ENCODE assay signal across 19 cellular contexts in genomic region chr3:55605837-55606236, GRCh38.
A peak's percentile ranks its signal among the peaks of the same experiment; 100 is the strongest.
DNase-seq lines count a peak whose midpoint lies in the region; ATAC-seq, FAIRE-seq and TF ChIP-seq lines count a peak whose summit lies in the region.
"Had no signal": no experiment of that assay in that cellular context is flagged by ENCODE, and none has a peak within 500 bp of the region (broad histone marks: within the 10 kb centered on the region; RNA-seq: fewer than 3 reads in every experiment).

No MANE protein-coding gene starts in this region.

- H3K27me3 ChIP-seq in liver (ENCODE audit: control insufficient read depth in 4 of 4, insufficient read depth in 4 of 4, low read length in 3 of 4), result no peaks in the 10 kb centered on the region
- 0 out of 5 replicates have a peak, but pooled peaks cover 0 to 3% of the 10 kb centered on the region in 2 experiments for H3K27me3 ChIP-seq in HepG2 (ENCODE audit: control insufficient read depth in 1 of 2, insufficient read depth in 2 of 2, low read length in 2 of 2)
- H3K27me3 ChIP-seq in right lobe of liver, result no peaks in the 10 kb centered on the region
- H3K27me3 ChIP-seq in Karpas-422 (ENCODE audit: low read length), result no peaks in the 10 kb centered on the region
- H3K27me3 ChIP-seq in adrenal gland, result no peaks in the 10 kb centered on the region

- ATAC-seq in HepG2, result no peak
- peak; percentile 85 to 92 (median 89) for ATAC-seq in right lobe of liver
- ATAC-seq: CD8-positive, alpha-beta T cell had no signal

- H3K27ac ChIP-seq in liver (ENCODE audit: low read depth in 1 of 2, low read length in 2 of 2) (no peak overlapping the region), HepG2 (ENCODE audit: extremely low read length, insufficient read depth, low read length) (no peak overlapping the region), epithelial cell of prostate (peak overlapping the region; percentile 36), right lobe of liver (no peak overlapping the region), Karpas-422 (ENCODE audit: low read length) (no peak overlapping the region; the same call in 1 of the 2 replicates), adrenal gland (no peak overlapping the region)
- H3K27ac ChIP-seq: 22Rv1 had no signal

- TF ChIP-seq EP300 in HepG2 (IDR thresholded peaks at IDR 0.05; ENCODE audit: low read depth in 2 of 2, low read length in 2 of 2), result no peak
- no peak for TF ChIP-seq EP300 in HepG2 (CRISPR knock-in tag; IDR thresholded peaks at IDR 0.05; ENCODE audit: borderline replicate concordance)

- WGBS in liver, result 46% methylated on average over 3 of the region's 3 CpGs
- 5% methylated on average over 2 of the region's 3 CpGs for WGBS in HepG2 (ENCODE audit: low lambda C conversion rate)
- 28% methylated on average over 3 of the region's 3 CpGs for WGBS in right lobe of liver (ENCODE audit: insufficient coverage, low coverage, low lambda C conversion rate, missing lambda C conversion rate)
- WGBS in adrenal gland, 4 donors, result 79 to 88% (median 85%) methylated on average over 3 of the region's 3 CpGs

- H3K79me2 ChIP-seq in HepG2 (ENCODE audit: insufficient read depth, low read length) (no peaks in the 10 kb centered on the region), Karpas-422 (ENCODE audit: low read length) (no peaks in the 10 kb centered on the region)

- in situ Hi-C loops in HepG2 (cut with HindIII; ENCODE audit: extremely low pct_ligation_motif_present, low pct_unique_long_range_greater_than_20kb), result no loop called here

- DNase-seq in HepG2 (ENCODE audit: low spot score), result no peak
- DNase-seq in epithelial cell of prostate (ENCODE audit: low read depth, low spot score), result no peak
- DNase-seq in right lobe of liver, result no peak
- no peak for DNase-seq in Karpas-422
- DNase-seq in epidermal melanocyte (ENCODE audit: insufficient read length, low spot score), result no peak
- DNase-seq in adrenal gland, result no peak
- DNase-seq: CD8-positive, alpha-beta T cell; COR-L47; DMS153; DMS79 treated with DMSO at 0.1 percent for 48 hours; EL had no signal

- H3K36me3 ChIP-seq in liver (ENCODE audit: control insufficient read depth in 4 of 4, insufficient read depth in 3 of 4, low read depth in 1 of 4, low read length in 3 of 4), result no peaks in the 10 kb centered on the region
- H3K36me3 ChIP-seq in HepG2 (replicated peaks in 1 of 2; ENCODE audit: control insufficient read depth in 1 of 2, insufficient read depth in 2 of 2, low read length in 2 of 2), result no peaks in the 10 kb centered on the region
- H3K36me3 ChIP-seq in right lobe of liver, result no peaks in the 10 kb centered on the region
- H3K36me3 ChIP-seq in Karpas-422 (ENCODE audit: insufficient read depth, low read length), result no peaks in the 10 kb centered on the region
- H3K36me3 ChIP-seq in adrenal gland (replicated peaks in 1 of 2), result no peaks in the 10 kb centered on the region
- H3K36me3 ChIP-seq: HAP-1 had no signal

- H4K20me1 ChIP-seq in HepG2 (ENCODE audit: insufficient read depth, low read length), result no peaks in the 10 kb centered on the region
- H4K20me1 ChIP-seq in Karpas-422 (ENCODE audit: insufficient read depth, low read depth, low read length), result no peaks in the 10 kb centered on the region

- H3K9ac ChIP-seq in liver (ENCODE audit: low read depth in 1 of 2, low read length in 2 of 2) (no peak overlapping the region), HepG2 (ENCODE audit: insufficient read depth, low read depth, low read length) (no peak overlapping the region), Karpas-422 (ENCODE audit: low read length) (no peak overlapping the region)

- peaks cover 0 to 10% (median 8%) of the 10 kb centered on the region in 4 donors for H3K4me1 ChIP-seq in liver (ENCODE audit: control insufficient read depth in 4 of 4, insufficient read depth in 4 of 4, low read length in 3 of 4)
- no peaks in the 10 kb centered on the region for H3K4me1 ChIP-seq in HepG2 (ENCODE audit: insufficient read depth, low read length)
- H3K4me1 ChIP-seq in right lobe of liver, result peaks cover 0 to 7% (median 0%) of the 10 kb centered on the region in 4 donors
- peaks cover 40% of the 10 kb centered on the region for H3K4me1 ChIP-seq in Karpas-422 (ENCODE audit: low read length)
- H3K4me1 ChIP-seq in adrenal gland (replicated peaks in 1 of 2), result no peaks in the 10 kb centered on the region

- H2AFZ ChIP-seq in HepG2 (ENCODE audit: low read length) (no peak overlapping the region), Karpas-422 (ENCODE audit: low read length) (no peak overlapping the region)

- H3K9me3 ChIP-seq in liver (ENCODE audit: control insufficient read depth in 4 of 4, low read length in 3 of 4), result no peaks in the 10 kb centered on the region
- no peaks in the 10 kb centered on the region for H3K9me3 ChIP-seq in HepG2 (ENCODE audit: low read length)
- H3K9me3 ChIP-seq in right lobe of liver, result no peaks in the 10 kb centered on the region
- H3K9me3 ChIP-seq in Karpas-422 (ENCODE audit: low read length), result no peaks in the 10 kb centered on the region
- H3K9me3 ChIP-seq in adrenal gland (replicated peaks in 1 of 3), result no peaks in the 10 kb centered on the region
- H3K9me3 ChIP-seq: HAP-1 had no signal

- CTCF ChIA-PET in HepG2 (lab: Yijun Ruan, JAX; ENCODE audit: low intra/inter-chr PET ratio, low total read pairs), result no interaction called here

- FAIRE-seq in HepG2 (lab: Jason Lieb, UNC), result no peak
- FAIRE-seq: D721Med, G401.6, GM12891, GM19239, H1 had no signal

- H3K9me2 ChIP-seq in Karpas-422 (replicated peaks; ENCODE audit: insufficient read depth, low read length), result no peaks in the 10 kb centered on the region

- POLR2A ChIA-PET in HepG2 (lab: Yijun Ruan, JAX), result no interaction called here

- BruUV-seq in HepG2 (replicated peaks; lab: Mats Ljungman, UMichigan), result no TSS peak

- TF ChIP-seq CTCF in liver (IDR thresholded peaks at IDR 0.05; ENCODE audit: low read depth, low read length, missing input control) (no peak), HepG2 (CRISPR knock-in tag; IDR thresholded peaks at IDR 0.05) (no peak), right lobe of liver (IDR thresholded peaks at IDR 0.05) (no peak), adrenal gland (IDR thresholded peaks at IDR 0.05) (no peak)

- H3K4me2 ChIP-seq in HepG2 (ENCODE audit: low read depth, low read length) (no peak overlapping the region), Karpas-422 (ENCODE audit: low read depth, low read length, poor library complexity, severe bottlenecking) (no peak overlapping the region)

- intact Hi-C loops in HepG2 (cut with micrococcal nuclease; ENCODE audit: unreplicated experiment) (no loop called here), right lobe of liver (cut with DNase I) (no loop called here), adrenal gland (cut with DNase I) (no loop called here)

- H3K4me3 ChIP-seq in liver (ENCODE audit: low read depth in 1 of 3, low read length in 3 of 3), result no peak overlapping the region
- H3K4me3 ChIP-seq in HepG2 (replicated peaks in 1 of 3; ENCODE audit: insufficient read depth in 1 of 3, low read depth in 2 of 3, low read length in 3 of 3), result no peak overlapping the region
- H3K4me3 ChIP-seq in right lobe of liver, result no peak overlapping the region
- H3K4me3 ChIP-seq in Karpas-422 (ENCODE audit: low read length), result no peak overlapping the region
- no peak overlapping the region for H3K4me3 ChIP-seq in adrenal gland
- H3K4me3 ChIP-seq: HAP-1 had no signal

- TF ChIP-seq RAD21 in liver (IDR thresholded peaks at IDR 0.05) (peak in 1 of 2 donors; percentile 35), HepG2 (CRISPR knock-in tag; IDR thresholded peaks at IDR 0.05) (no peak)

- no peak for TF ChIP-seq POLR2A in HepG2 (IDR thresholded peaks at IDR 0.05; ENCODE audit: insufficient read depth in 1 of 2, low read depth in 2 of 2, low read length in 2 of 2)
- TF ChIP-seq POLR2A in right lobe of liver (IDR thresholded peaks at IDR 0.05), result no peak
- TF ChIP-seq POLR2A in adrenal gland (IDR thresholded peaks at IDR 0.05), result no peak

TF ChIP-seq in liver, 16 proteins besides CTCF, POLR2A, EP300 and RAD21 (continues in another document):
- TF ChIP-seq ZBTB33 (IDR thresholded peaks at IDR 0.05) (peak; percentile 53), YY1 (IDR thresholded peaks at IDR 0.05) (peak; percentile 37), MAX (IDR thresholded peaks at IDR 0.05) (peak; percentile 53)

TF ChIP-seq in HepG2, 621 proteins besides CTCF, POLR2A, EP300 and RAD21 (continues in another document):
- no peak for TF ChIP-seq WIZ (CRISPR knock-in tag; IDR thresholded peaks at IDR 0.05)
- TF ChIP-seq ZNF263 (CRISPR knock-in tag; IDR thresholded peaks at IDR 0.05), result no peak
- no peak for TF ChIP-seq ZNF792 (CRISPR knock-in tag; IDR thresholded peaks at IDR 0.05)
- no peak for TF ChIP-seq FOSL1 (CRISPR knock-in tag; IDR thresholded peaks at IDR 0.05; ENCODE audit: borderline replicate concordance)
- TF ChIP-seq ZNF256 (CRISPR knock-in tag; conservative IDR thresholded peaks at IDR 0.05), result no peak
- TF ChIP-seq DBP (CRISPR knock-in tag; IDR thresholded peaks at IDR 0.05; ENCODE audit: not compliant biosample characterization), result no peak
- TF ChIP-seq IKZF1 (IDR thresholded peaks at IDR 0.05), result no peak
- no peak for TF ChIP-seq TBP (CRISPR knock-in tag; IDR thresholded peaks at IDR 0.05)
- no peak for TF ChIP-seq ZNF841 (CRISPR knock-in tag; IDR thresholded peaks at IDR 0.05; ENCODE audit: borderline replicate concordance)
- TF ChIP-seq ZBTB2 (CRISPR knock-in tag; IDR thresholded peaks at IDR 0.05; ENCODE audit: low read depth), result no peak
- TF ChIP-seq CBX5 (CRISPR knock-in tag; IDR thresholded peaks at IDR 0.05; ENCODE audit: borderline replicate concordance), result no peak
- no peak for TF ChIP-seq ZNF460 (CRISPR knock-in tag; IDR thresholded peaks at IDR 0.05; ENCODE audit: borderline replicate concordance)
- no peak for TF ChIP-seq HOXA7 (CRISPR knock-in tag; IDR thresholded peaks at IDR 0.05)
- no peak for TF ChIP-seq ZNF557 (CRISPR knock-in tag; IDR thresholded peaks at IDR 0.05)
- no peak for TF ChIP-seq ZNF230 (CRISPR knock-in tag; IDR thresholded peaks at IDR 0.05)
